Comparison of ENCODE assay signal across 12 cellular contexts in genomic region chr2:169716229-169716886, GRCh38. TPM values are rescaled to one million over a fixed set of nuclear protein-coding genes. Genes with fewer than 3 reads are reported as not detected.
DNase-seq lines count a peak whose midpoint lies in the region; ATAC-seq and TF ChIP-seq lines count a peak whose summit lies in the region.
"Had no signal": no experiment of that assay in that cellular context is flagged by ENCODE, and none has a peak within 500 bp of the region (broad histone marks: within the 10 kb centered on the region; RNA-seq: fewer than 3 reads in every experiment).

No MANE protein-coding gene starts in this region.

- CTCF ChIA-PET in PC-9 (lab: Charles Lee), result no interaction called here

- intact Hi-C loops in right cardiac atrium (cut with DNase I), result no loop called here
- intact Hi-C loops in PC-9 (cut with micrococcal nuclease; ENCODE audit: unreplicated experiment), result no loop called here

- H3K9me3 ChIP-seq in SJCRH30 (replicated peaks) (no peaks in the 10 kb centered on the region), right cardiac atrium (ENCODE audit: control insufficient read depth, low read length) (no peaks in the 10 kb centered on the region), suprapubic skin (no peaks in the 10 kb centered on the region), PC-9 (ENCODE audit: insufficient read depth, low read depth) (no peaks in the 10 kb centered on the region)
- H3K9me3 ChIP-seq: neutrophil had no signal

- no peak for TF ChIP-seq EP300 in suprapubic skin (IDR thresholded peaks at IDR 0.05)

- no peaks in the 10 kb centered on the region for H3F3A ChIP-seq in PC-9 (ENCODE audit: insufficient read depth, low read depth)

- peak; percentile 34 for DNase-seq in NCI-H2196 (lab: John Stamatoyannopoulos, UW; ENCODE audit: unreplicated experiment)
- no peak for DNase-seq in NCI-H2196 treated with DMSO at 0.1 percent for 48 hours (lab: John Stamatoyannopoulos, UW; ENCODE audit: unreplicated experiment)
- DNase-seq in SJCRH30, result peak; percentile 51 to 68
- peak in 1 of 3 donors; percentile 53 for DNase-seq in right cardiac atrium
- DNase-seq in suprapubic skin (ENCODE audit: low spot score in 2 of 2), result no peak
- no peak for DNase-seq in PC-9
- DNase-seq in amygdala (lab: John Stamatoyannopoulos, UW), result no peak
- DNase-seq: activated CD4-positive, CD25-positive, alpha-beta regulatory T cell treated with anti-CD3 and anti-CD28 coated beads, Interleukin-2, amount 50 U/mL, for 72 hours; activated naive CD8-positive, alpha-beta T cell treated with anti-CD3 and anti-CD28 coated beads for 36 hours; GOT3 had no signal

- no peaks in the 10 kb centered on the region for H4K20me1 ChIP-seq in PC-9 (ENCODE audit: insufficient read depth)

- no peaks in the 10 kb centered on the region for H3K79me2 ChIP-seq in PC-9 (ENCODE audit: low read depth)

- H3K4me1 ChIP-seq in SJCRH30 (peaks cover 4% of the 10 kb centered on the region), right cardiac atrium (ENCODE audit: control insufficient read depth, insufficient read depth, low read length) (peaks cover 16% of the 10 kb centered on the region), suprapubic skin (peaks cover 21% of the 10 kb centered on the region), PC-9 (replicated peaks; ENCODE audit: insufficient read depth) (no peaks in the 10 kb centered on the region)

- no peaks in the 10 kb centered on the region for H3K27me3 ChIP-seq in SJCRH30
- H3K27me3 ChIP-seq in right cardiac atrium (ENCODE audit: control insufficient read depth, insufficient read depth), result no peaks in the 10 kb centered on the region
- H3K27me3 ChIP-seq in suprapubic skin, result no peaks in the 10 kb centered on the region
- no peaks in the 10 kb centered on the region for H3K27me3 ChIP-seq in PC-9 (ENCODE audit: insufficient read depth, low read depth)
- H3K27me3 ChIP-seq: neutrophil had no signal

- no peak overlapping the region for H3K4me2 ChIP-seq in PC-9

- H3K9me2 ChIP-seq in PC-9 (ENCODE audit: insufficient read depth), result no peaks in the 10 kb centered on the region

- no peak overlapping the region for H2AFZ ChIP-seq in PC-9

- WGBS in right cardiac atrium, result 34% methylated on average over 12 of the region's 12 CpGs
- WGBS in suprapubic skin, result 51% methylated on average over 5 of the region's 12 CpGs

- TF ChIP-seq CTCF in suprapubic skin (IDR thresholded peaks at IDR 0.05) (no peak), PC-9 (conservative IDR thresholded peaks at IDR 0.05) (no peak)

- H3K4me3 ChIP-seq in SJCRH30 (peak overlapping the region; percentile 45), right cardiac atrium (ENCODE audit: low read length) (no peak overlapping the region), suprapubic skin (peak overlapping the region; percentile 21), PC-9 (no peak overlapping the region)

- no peak for TF ChIP-seq POLR2A in suprapubic skin (IDR thresholded peaks at IDR 0.05)

- peak; percentile 25 to 45 for ATAC-seq in right cardiac atrium
- no peak for ATAC-seq in HG03280 (IDR thresholded peaks at IDR 0.05; ENCODE audit: unreplicated experiment)

- POLR2A ChIA-PET in PC-9 (lab: Charles Lee; ENCODE audit: unreplicated experiment), result no interaction called here

- H3K27ac ChIP-seq in SJCRH30 (no peak overlapping the region), right cardiac atrium (ENCODE audit: low read length) (no peak overlapping the region), suprapubic skin (no peak overlapping the region), PC-9 (no peak overlapping the region)
- H3K27ac ChIP-seq: neutrophil had no signal

- H3K36me3 ChIP-seq in SJCRH30, result no peaks in the 10 kb centered on the region
- no peaks in the 10 kb centered on the region for H3K36me3 ChIP-seq in suprapubic skin
- H3K36me3 ChIP-seq in PC-9 (ENCODE audit: low read depth), result no peaks in the 10 kb centered on the region
- H3K36me3 ChIP-seq: neutrophil had no signal

- no TSS peak for BruUV-seq in PC-9 (replicated peaks; lab: Mats Ljungman, UMichigan)

RNA-seq across cellular contexts. Expression of gene KLHL23, which starts 17.3 kb away (rescaled TPM):
- total RNA-seq in SJCRH30 (2014; rRNA removed; shearing (Covaris generic)), result 51.1 and 52.3 TPM in 2 replicates
- total RNA-seq in right cardiac atrium, result 10 to 100 TPM; 22.5 to 29.5 (median 25.7) TPM
- 16.7 TPM for polyA plus RNA-seq in right cardiac atrium
- total RNA-seq in suprapubic skin, result 1 to 10 TPM in 3 of 4 donors, under 1 TPM in 1; 0.98 to 4.2 (median 3.3) TPM
- total RNA-seq in PC-9 (2021), result 6.0 and 7.5 TPM in 2 replicates

RNA-seq across cellular contexts. Expression of gene PHOSPHO2, which starts 22.1 kb away (rescaled TPM):
- total RNA-seq in SJCRH30 (2014; rRNA removed; shearing (Covaris generic)), result 4.7 and 4.9 TPM in 2 replicates
- 1 to 10 TPM; 4.1 to 5.9 (median 4.4) TPM for total RNA-seq in right cardiac atrium
- 3.5 TPM for polyA plus RNA-seq in right cardiac atrium
- total RNA-seq in suprapubic skin, result 1 to 10 TPM; 3.5 to 5.6 (median 4.4) TPM
- total RNA-seq in PC-9 (2021), result 5.3 and 5.9 TPM in 2 replicates

RNA-seq across cellular contexts. Expression of gene CFAP210, which starts 22.2 kb away (rescaled TPM):
- not detected in 2 replicates for total RNA-seq in SJCRH30 (2014; rRNA removed; shearing (Covaris generic))
- total RNA-seq in right cardiac atrium, result not detected
- 0.14 TPM for polyA plus RNA-seq in right cardiac atrium
- total RNA-seq in suprapubic skin, result not detected
- total RNA-seq in PC-9 (2021), result 0.96 TPM in 1 of 2 replicates, not detected in the other
- total RNA-seq: activated naive CD8-positive, alpha-beta T cell treated with anti-CD3 and anti-CD28 coated beads for 36 hours had no signal

Comparison
In these comparisons a context has a peak if more than half of its experiments do, and no peak if none do; other contexts are left out.
1. DNase-seq: peak in NCI-H2196 (single experiment) and SJCRH30 (2 of 2); none in NCI-H2196 treated with DMSO at 0.1 percent for 48 hours (single experiment), suprapubic skin (0 of 2), PC-9 (0 of 2) and amygdala (0 of 56).
2. H3K4me3 ChIP-seq: peak in SJCRH30 (single experiment) and suprapubic skin (single experiment); none in right cardiac atrium (single experiment) and PC-9 (single experiment).